Comparison of ENCODE assay signal across 9 cellular contexts in genomic region chr11:783581-784015, GRCh38. TPM values are rescaled to one million over a fixed set of nuclear protein-coding genes. Genes with fewer than 3 reads are reported as not detected.
DNase-seq lines count a peak whose midpoint lies in the region; ATAC-seq, FAIRE-seq and TF ChIP-seq lines count a peak whose summit lies in the region.
"Had no signal": no experiment of that assay in that cellular context is flagged by ENCODE, and none has a peak within 500 bp of the region (broad histone marks: within the 10 kb centered on the region; RNA-seq: fewer than 3 reads in every experiment).

No MANE protein-coding gene starts in this region.

- no peaks in the 10 kb centered on the region for H3K4me1 Mint-ChIP-seq in stimulated activated effector memory CD8-positive, alpha-beta T cell treated with anti-CD3 and anti-CD28 coated beads, Interleukin-12 subunit alpha, Interleukin-12 subunit beta, amount 100 ng/mL, for 72 hours

- dilution Hi-C loops in keratinocyte (cut with MboI; ENCODE audit: extremely low pct_ligation_motif_present, low sequenced_read_pairs) = no loop called here

- H3K27me3 ChIP-seq in keratinocyte (ENCODE audit: control insufficient read depth, extremely low read depth, insufficient read depth, low read length) = peaks cover under 1% of the 10 kb centered on the region
- H3K27me3 ChIP-seq in effector memory CD4-positive, alpha-beta T cell (replicated peaks; ENCODE audit: control insufficient read depth, insufficient read depth, low read length, poor library complexity, severe bottlenecking) = no peaks in the 10 kb centered on the region

- ATAC-seq in stimulated activated effector memory CD8-positive, alpha-beta T cell treated with anti-CD3 and anti-CD28 coated beads, Interleukin-12 subunit alpha, Interleukin-12 subunit beta, amount 100 ng/mL, for 72 hours = peak; percentile 61
- ATAC-seq in HG02763 (IDR thresholded peaks at IDR 0.05; ENCODE audit: unreplicated experiment) = no peak
- ATAC-seq in GM21423 (IDR thresholded peaks at IDR 0.05; ENCODE audit: unreplicated experiment) = no peak

- no peak overlapping the region for H3K4me3 Mint-ChIP-seq in stimulated activated effector memory CD8-positive, alpha-beta T cell treated with anti-CD3 and anti-CD28 coated beads, Interleukin-12 subunit alpha, Interleukin-12 subunit beta, amount 100 ng/mL, for 72 hours

- H3K4me1 ChIP-seq in keratinocyte (ENCODE audit: control insufficient read depth, extremely low read depth, insufficient read depth, low read length) = peaks cover 12% of the 10 kb centered on the region
- H3K4me1 ChIP-seq in effector memory CD4-positive, alpha-beta T cell (ENCODE audit: control insufficient read depth, insufficient read depth, low read length, poor library complexity, severe bottlenecking) = peaks cover 5% of the 10 kb centered on the region

- no peaks in the 10 kb centered on the region for H4K20me1 ChIP-seq in keratinocyte (ENCODE audit: control insufficient read depth, extremely low read depth, insufficient read depth, low read length)

- H3K27ac ChIP-seq in keratinocyte (ENCODE audit: control insufficient read depth, insufficient read depth, low read length) = no peak overlapping the region
- no peak overlapping the region for H3K27ac ChIP-seq in effector memory CD4-positive, alpha-beta T cell (ENCODE audit: insufficient read depth, low read length, poor library complexity, severe bottlenecking)
- H3K27ac ChIP-seq: neutrophil had no signal

- no peak overlapping the region for H3K9ac ChIP-seq in keratinocyte (ENCODE audit: control insufficient read depth, extremely low read depth, insufficient read depth, low read length)

- FAIRE-seq in keratinocyte (lab: Jason Lieb, UNC) = peak; percentile 90

- peaks cover 10% of the 10 kb centered on the region for H3K79me2 ChIP-seq in keratinocyte (ENCODE audit: control insufficient read depth, insufficient read depth, low read length)

- peak; percentile 94 to 97 (median 96) for TF ChIP-seq CTCF in keratinocyte (optimal IDR thresholded peaks at IDR 0.05 in 1 of 3, IDR thresholded peaks at IDR 0.05 in 1 of 3, conservative IDR thresholded peaks at IDR 0.05 in 1 of 3; ENCODE audit: extremely low read depth in 1 of 3, insufficient read depth in 2 of 3, low read length in 3 of 3)

- peaks cover 7% of the 10 kb centered on the region for H3K36me3 Mint-ChIP-seq in stimulated activated effector memory CD8-positive, alpha-beta T cell treated with anti-CD3 and anti-CD28 coated beads, Interleukin-12 subunit alpha, Interleukin-12 subunit beta, amount 100 ng/mL, for 72 hours

- H3K36me3 ChIP-seq in keratinocyte (ENCODE audit: control insufficient read depth in 2 of 2, extremely low read depth in 1 of 2, insufficient read depth in 2 of 2, low read length in 2 of 2) = peaks cover 0 to 7% of the 10 kb centered on the region in 2 experiments
- no peaks in the 10 kb centered on the region for H3K36me3 ChIP-seq in effector memory CD4-positive, alpha-beta T cell (ENCODE audit: control insufficient read depth, insufficient read depth, low read length)
- H3K36me3 ChIP-seq: neutrophil had no signal

- H3K9me3 ChIP-seq in keratinocyte (ENCODE audit: control insufficient read depth, low read depth, low read length) = no peaks in the 10 kb centered on the region
- no peaks in the 10 kb centered on the region for H3K9me3 ChIP-seq in effector memory CD4-positive, alpha-beta T cell (ENCODE audit: control insufficient read depth, low read length)
- H3K9me3 ChIP-seq: neutrophil had no signal

- peak; percentile 55 for DNase-seq in GM04504 (ENCODE audit: low read depth)
- peak; percentile 40 for DNase-seq in NCI-H226
- DNase-seq in cerebellar cortex (ENCODE audit: low spot score) = peak; percentile 96
- peak; percentile 56 for DNase-seq in keratinocyte (ENCODE audit: low read depth, low spot score)
- no peak for DNase-seq in stimulated activated effector memory CD8-positive, alpha-beta T cell treated with anti-CD3 and anti-CD28 coated beads, Interleukin-12 subunit alpha, Interleukin-12 subunit beta, amount 100 ng/mL, for 72 hours (ENCODE audit: low spot score in 2 of 2)
- DNase-seq in effector memory CD4-positive, alpha-beta T cell = no peak

- no peak overlapping the region for H3K27ac Mint-ChIP-seq in stimulated activated effector memory CD8-positive, alpha-beta T cell treated with anti-CD3 and anti-CD28 coated beads, Interleukin-12 subunit alpha, Interleukin-12 subunit beta, amount 100 ng/mL, for 72 hours

- H3K4me3 ChIP-seq in keratinocyte (ENCODE audit: control insufficient read depth in 2 of 3, extremely low read depth in 1 of 3, insufficient read depth in 2 of 3, low read depth in 1 of 3, low read length in 3 of 3) = no peak overlapping the region
- H3K4me3 ChIP-seq in effector memory CD4-positive, alpha-beta T cell (ENCODE audit: insufficient read depth, low read depth, low read length, poor library complexity, severe bottlenecking) = no peak overlapping the region

- peak overlapping the region; percentile 56 for H3K4me2 ChIP-seq in keratinocyte (ENCODE audit: control insufficient read depth, extremely low read depth, insufficient read depth, low read depth, low read length)

- H3K9me3 Mint-ChIP-seq in stimulated activated effector memory CD8-positive, alpha-beta T cell treated with anti-CD3 and anti-CD28 coated beads, Interleukin-12 subunit alpha, Interleukin-12 subunit beta, amount 100 ng/mL, for 72 hours = no peaks in the 10 kb centered on the region

- H3K9me1 ChIP-seq in keratinocyte (ENCODE audit: control insufficient read depth, extremely low read depth, insufficient read depth, low read length) = no peaks in the 10 kb centered on the region

- H2AFZ ChIP-seq in keratinocyte (ENCODE audit: control insufficient read depth, low read length) = no peak overlapping the region

RNA-seq across cellular contexts. Expression of gene CEND1, which starts 6.3 kb away (rescaled TPM):
- polyA plus RNA-seq in keratinocyte = not detected in 3 replicates
- polyA plus RNA-seq in keratinocyte (2011; ENCODE audit: low read depth) = not detected
- not detected in 2 replicates for polyA plus RNA-seq in keratinocyte (2011; cell fraction: cytosol; rRNA removed)
- polyA plus RNA-seq in keratinocyte (2011; cell fraction: nucleus; rRNA removed) = not detected in 2 replicates
- polyA plus RNA-seq in keratinocyte (2012; ENCODE audit: low replicate concordance) = 0.10 TPM in 1 of 2 replicates, not detected in the other
- polyA minus RNA-seq in keratinocyte = not detected in 3 replicates
- polyA minus RNA-seq in keratinocyte (2011; cell fraction: cytosol; rRNA and poly(A)+ RNA removed) = not detected
- polyA minus RNA-seq in keratinocyte (2011; cell fraction: nucleus; rRNA and poly(A)+ RNA removed) = not detected in 2 replicates

RNA-seq across cellular contexts. Expression of gene GATD1, which starts 6.3 kb away (rescaled TPM):
- 24.4 to 48.0 TPM (median 24.6 TPM) in 3 replicates for polyA plus RNA-seq in keratinocyte
- polyA plus RNA-seq in keratinocyte (2011; ENCODE audit: low read depth) = 8.2 TPM
- 18.2 and 41.8 TPM in 2 replicates for polyA plus RNA-seq in keratinocyte (2011; cell fraction: cytosol; rRNA removed)
- 116 and 155 TPM in 2 replicates for polyA plus RNA-seq in keratinocyte (2011; cell fraction: nucleus; rRNA removed)
- 27.6 and 43.5 TPM in 2 replicates for polyA plus RNA-seq in keratinocyte (2012; ENCODE audit: low replicate concordance)
- polyA minus RNA-seq in keratinocyte = 21.9 to 31.3 TPM (median 24.9 TPM) in 3 replicates
- 37.8 TPM for polyA minus RNA-seq in keratinocyte (2011; cell fraction: cytosol; rRNA and poly(A)+ RNA removed)
- 34.8 and 49.2 TPM in 2 replicates for polyA minus RNA-seq in keratinocyte (2011; cell fraction: nucleus; rRNA and poly(A)+ RNA removed)

RNA-seq across cellular contexts. Expression of gene SLC25A22, which starts 14.5 kb away (rescaled TPM):
- polyA plus RNA-seq in keratinocyte = 8.4 to 21.2 TPM (median 13.5 TPM) in 3 replicates
- polyA plus RNA-seq in keratinocyte (2011; ENCODE audit: low read depth) = 4.1 TPM
- polyA plus RNA-seq in keratinocyte (2011; cell fraction: cytosol; rRNA removed) = 12.1 and 24.3 TPM in 2 replicates
- 27.1 and 28.4 TPM in 2 replicates for polyA plus RNA-seq in keratinocyte (2011; cell fraction: nucleus; rRNA removed)
- polyA plus RNA-seq in keratinocyte (2012; ENCODE audit: low replicate concordance) = 9.7 and 19.7 TPM in 2 replicates
- polyA minus RNA-seq in keratinocyte = 9.0 to 51.7 TPM (median 10.8 TPM) in 3 replicates
- polyA minus RNA-seq in keratinocyte (2011; cell fraction: cytosol; rRNA and poly(A)+ RNA removed) = 24.4 TPM
- polyA minus RNA-seq in keratinocyte (2011; cell fraction: nucleus; rRNA and poly(A)+ RNA removed) = 14.7 and 24.3 TPM in 2 replicates

RNA-seq across cellular contexts. Expression of gene PIDD1, which starts 21.4 kb away (rescaled TPM):
- polyA plus RNA-seq in keratinocyte = 2.5 to 6.4 TPM (median 2.9 TPM) in 3 replicates
- 2.8 TPM for polyA plus RNA-seq in keratinocyte (2011; ENCODE audit: low read depth)
- polyA plus RNA-seq in keratinocyte (2011; cell fraction: cytosol; rRNA removed) = 1.0 and 2.2 TPM in 2 replicates
- 13.3 and 21.1 TPM in 2 replicates for polyA plus RNA-seq in keratinocyte (2011; cell fraction: nucleus; rRNA removed)
- 4.7 and 6.5 TPM in 2 replicates for polyA plus RNA-seq in keratinocyte (2012; ENCODE audit: low replicate concordance)
- 2.0 to 6.9 TPM (median 2.5 TPM) in 3 replicates for polyA minus RNA-seq in keratinocyte
- 5.9 TPM for polyA minus RNA-seq in keratinocyte (2011; cell fraction: cytosol; rRNA and poly(A)+ RNA removed)
- polyA minus RNA-seq in keratinocyte (2011; cell fraction: nucleus; rRNA and poly(A)+ RNA removed) = 7.3 and 11.3 TPM in 2 replicates

RNA-seq across cellular contexts. Expression of gene RPLP2, which starts 26.2 kb away (rescaled TPM):
- polyA plus RNA-seq in keratinocyte = 632 to 1,901 TPM (median 797 TPM) in 3 replicates
- polyA plus RNA-seq in keratinocyte (2011; ENCODE audit: low read depth) = 1,669 TPM
- 900 and 1,809 TPM in 2 replicates for polyA plus RNA-seq in keratinocyte (2011; cell fraction: cytosol; rRNA removed)
- 325 and 365 TPM in 2 replicates for polyA plus RNA-seq in keratinocyte (2011; cell fraction: nucleus; rRNA removed)
- polyA plus RNA-seq in keratinocyte (2012; ENCODE audit: low replicate concordance) = 1,716 and 2,327 TPM in 2 replicates
- 250 to 697 TPM (median 466 TPM) in 3 replicates for polyA minus RNA-seq in keratinocyte
- polyA minus RNA-seq in keratinocyte (2011; cell fraction: cytosol; rRNA and poly(A)+ RNA removed) = 1,353 TPM
- polyA minus RNA-seq in keratinocyte (2011; cell fraction: nucleus; rRNA and poly(A)+ RNA removed) = 148 and 153 TPM in 2 replicates

Comparison
In these comparisons a context has a peak if more than half of its experiments do, and no peak if none do; other contexts are left out.
1. DNase-seq: peak in GM04504 (single experiment), NCI-H226 (single experiment), cerebellar cortex (single experiment) and keratinocyte (single experiment); none in stimulated activated effector memory CD8-positive, alpha-beta T cell treated with anti-CD3 and anti-CD28 coated beads, Interleukin-12 subunit alpha, Interleukin-12 subunit beta, amount 100 ng/mL, for 72 hours (0 of 2) and effector memory CD4-positive, alpha-beta T cell (0 of 3).